16 cellular contexts compared by ENCODE assay signal in genomic region chr3:38598791-38599190, GRCh38. TPM values are rescaled to one million over a fixed set of nuclear protein-coding genes. Genes with fewer than 3 reads are reported as not detected.
A peak's percentile ranks its signal among the peaks of the same experiment; 100 is the strongest.
DNase-seq lines count a peak whose midpoint lies in the region; ATAC-seq and TF ChIP-seq lines count a peak whose summit lies in the region.
"Had no signal": no experiment of that assay in that cellular context is flagged by ENCODE, and none has a peak within 500 bp of the region (broad histone marks: within the 10 kb centered on the region; RNA-seq: fewer than 3 reads in every experiment).

No MANE protein-coding gene starts in this region.

- no peak overlapping the region for H2AK5ac ChIP-seq in neuronal stem cell (ENCODE audit: low read depth, low read length)

- no peaks in the 10 kb centered on the region for H3K36me3 Mint-ChIP-seq in chondrocyte (ENCODE audit: low read depth)
- H3K36me3 Mint-ChIP-seq in stimulated activated memory B cell treated with anti-CD40 and anti-IgM and Interleukin-4, amounts not matched to agents 10 μg/mL and 1 μg/mL and 100 μg/mL, for 72 hours, result no peaks in the 10 kb centered on the region

- H3K4me1 ChIP-seq in neuronal stem cell (ENCODE audit: control insufficient read depth in 2 of 2, insufficient read depth in 1 of 2, low read depth in 1 of 2, low read length in 2 of 2) (peaks cover 0 to 2% of the 10 kb centered on the region in 2 donors), vagina (no peaks in the 10 kb centered on the region)
- H3K4me1 ChIP-seq: BLaER1 treated with 17β-estradiol and CSF1 and Interleukin-3, amounts not matched to agents 10 nM and 100 nM had no signal

- no peak for ATAC-seq in left ventricle myocardium superior
- ATAC-seq in stimulated activated memory B cell treated with anti-CD40 and anti-IgM and Interleukin-4, amounts not matched to agents 10 μg/mL and 1 μg/mL and 100 μg/mL, for 72 hours, result peak; percentile 34
- ATAC-seq: GM23338 had no signal

- H3K9me3 ChIP-seq in neuronal stem cell (replicated peaks in 1 of 2; ENCODE audit: control insufficient read depth in 2 of 2, insufficient read depth in 1 of 2, low read depth in 1 of 2, low read length in 2 of 2), result no peaks in the 10 kb centered on the region
- H3K9me3 ChIP-seq in vagina, result no peaks in the 10 kb centered on the region

- no CpG with 5 or more reads among the region's 13 CpGs for WGBS in neuronal stem cell (ENCODE audit: extremely low coverage in 2 of 2, insufficient read length in 2 of 2, insufficient replicate concordance in 1 of 2), 2 donors

- no peak overlapping the region for H3K18ac ChIP-seq in neuronal stem cell (ENCODE audit: low read length)

- no peaks in the 10 kb centered on the region for H3K79me1 ChIP-seq in neuronal stem cell (ENCODE audit: low read depth, low read length)

- peaks cover 0 to 3% (median 0%) of the 10 kb centered on the region in 3 experiments for H3K27me3 ChIP-seq in neuronal stem cell (ENCODE audit: control insufficient read depth in 3 of 3, insufficient read depth in 3 of 3, low read depth in 1 of 3, low read length in 3 of 3)
- H3K27me3 ChIP-seq in vagina, result no peaks in the 10 kb centered on the region
- H3K27me3 ChIP-seq: BLaER1 treated with 17β-estradiol and CSF1 and Interleukin-3, amounts not matched to agents 10 nM and 100 nM had no signal

- no peak overlapping the region for H4K91ac ChIP-seq in neuronal stem cell (ENCODE audit: low read depth, low read length, poor library complexity)

- H2BK5ac ChIP-seq in neuronal stem cell (ENCODE audit: low read length), result no peak overlapping the region

- H2AFZ ChIP-seq in neuronal stem cell (ENCODE audit: low read length), result no peak overlapping the region
- H2AFZ ChIP-seq: GM23338 had no signal

- H3K27me3 Mint-ChIP-seq in chondrocyte (ENCODE audit: low read depth), result peaks cover 21% of the 10 kb centered on the region
- peaks cover 25% of the 10 kb centered on the region for H3K27me3 Mint-ChIP-seq in stimulated activated memory B cell treated with anti-CD40 and anti-IgM and Interleukin-4, amounts not matched to agents 10 μg/mL and 1 μg/mL and 100 μg/mL, for 72 hours

- no peak overlapping the region for H3K4me2 ChIP-seq in neuronal stem cell (ENCODE audit: insufficient read depth, low read length, poor library complexity, severe bottlenecking)
- H3K4me2 ChIP-seq: BLaER1 treated with 17β-estradiol and CSF1 and Interleukin-3, amounts not matched to agents 10 nM and 100 nM; GM23338 had no signal

- H3K4me3 Mint-ChIP-seq in chondrocyte (ENCODE audit: unreplicated experiment), result no peak overlapping the region
- no peak overlapping the region for H3K4me3 Mint-ChIP-seq in stimulated activated memory B cell treated with anti-CD40 and anti-IgM and Interleukin-4, amounts not matched to agents 10 μg/mL and 1 μg/mL and 100 μg/mL, for 72 hours
- H3K4me3 Mint-ChIP-seq: CD4-positive, alpha-beta T cell; GM23338 had no signal

- TF ChIP-seq POLR2A in vagina (IDR thresholded peaks at IDR 0.05), result no peak

- no peak overlapping the region for H3K4ac ChIP-seq in neuronal stem cell (ENCODE audit: low read length)

- H2BK12ac ChIP-seq in neuronal stem cell (ENCODE audit: low read length), result no peak overlapping the region

- TF ChIP-seq CTCF in chondrocyte (IDR thresholded peaks at IDR 0.05) (no peak), vagina (IDR thresholded peaks at IDR 0.05) (no peak)

- H3K14ac ChIP-seq in neuronal stem cell (ENCODE audit: low read length), result peak overlapping the region; percentile 11

- H3K23ac ChIP-seq in neuronal stem cell (ENCODE audit: low read depth, low read length, poor library complexity), result no peak overlapping the region

- no peaks in the 10 kb centered on the region for H3K9me3 Mint-ChIP-seq in chondrocyte (ENCODE audit: low read depth)
- H3K9me3 Mint-ChIP-seq in stimulated activated memory B cell treated with anti-CD40 and anti-IgM and Interleukin-4, amounts not matched to agents 10 μg/mL and 1 μg/mL and 100 μg/mL, for 72 hours, result no peaks in the 10 kb centered on the region
- H3K9me3 Mint-ChIP-seq: CD4-positive, alpha-beta T cell; GM23338 had no signal

- no peak overlapping the region for H3K27ac Mint-ChIP-seq in chondrocyte (ENCODE audit: unreplicated experiment)
- H3K27ac Mint-ChIP-seq in stimulated activated memory B cell treated with anti-CD40 and anti-IgM and Interleukin-4, amounts not matched to agents 10 μg/mL and 1 μg/mL and 100 μg/mL, for 72 hours, result no peak overlapping the region
- H3K27ac Mint-ChIP-seq: CD4-positive, alpha-beta T cell; GM23338 had no signal

- DNase-seq in cardiac septum (ENCODE audit: low spot score) (peak; percentile 46), left ventricle myocardium superior (no peak), chondrocyte (ENCODE audit: low spot score) (peak; percentile 81), neuronal stem cell (ENCODE audit: low spot score) (no peak), AG08396 (ENCODE audit: low spot score) (no peak), NCI-H82 (lab: John Stamatoyannopoulos, UW) (no peak), vagina (ENCODE audit: extremely low spot score in 2 of 2) (no peak)
- DNase-seq: 8988T; CD4-positive, alpha-beta T cell; DMS79 treated with DMSO at 0.1 percent for 48 hours; EL; H7 had no signal

- H2BK15ac ChIP-seq in neuronal stem cell (ENCODE audit: low read length), result no peak overlapping the region

- no peak overlapping the region for H2BK120ac ChIP-seq in neuronal stem cell (ENCODE audit: low read depth, low read length)

- H3K4me3 ChIP-seq in neuronal stem cell (ENCODE audit: low read length in 2 of 2) (no peak overlapping the region), vagina (no peak overlapping the region)
- H3K4me3 ChIP-seq: BLaER1 treated with 17β-estradiol and CSF1 and Interleukin-3, amounts not matched to agents 10 nM and 100 nM; GM23338 had no signal

- H3K36me3 ChIP-seq in neuronal stem cell (replicated peaks in 1 of 2; ENCODE audit: control insufficient read depth in 2 of 2, insufficient read depth in 2 of 2, low read length in 2 of 2) (no peaks in the 10 kb centered on the region), vagina (no peaks in the 10 kb centered on the region)
- H3K36me3 ChIP-seq: BLaER1 treated with 17β-estradiol and CSF1 and Interleukin-3, amounts not matched to agents 10 nM and 100 nM had no signal

- intact Hi-C loops in cardiac septum (cut with DNase I), result no loop called here
- intact Hi-C loops in left ventricle myocardium superior (cut with micrococcal nuclease), result no loop called here
- intact Hi-C loops in vagina (cut with DNase I), result no loop called here

- H3K9ac ChIP-seq in neuronal stem cell (ENCODE audit: low read depth, low read length, poor library complexity), result no peak overlapping the region
- H3K9ac ChIP-seq: BLaER1 treated with 17β-estradiol and CSF1 and Interleukin-3, amounts not matched to agents 10 nM and 100 nM had no signal

- H3K27ac ChIP-seq in neuronal stem cell (replicated peaks; ENCODE audit: low read length), result no peak overlapping the region
- no peak overlapping the region for H3K27ac ChIP-seq in vagina
- H3K27ac ChIP-seq: BLaER1 treated with 17β-estradiol and CSF1 and Interleukin-3, amounts not matched to agents 10 nM and 100 nM; HL-60 had no signal

- no peaks in the 10 kb centered on the region for H3K4me1 Mint-ChIP-seq in chondrocyte (ENCODE audit: low read depth)
- H3K4me1 Mint-ChIP-seq in stimulated activated memory B cell treated with anti-CD40 and anti-IgM and Interleukin-4, amounts not matched to agents 10 μg/mL and 1 μg/mL and 100 μg/mL, for 72 hours, result no peaks in the 10 kb centered on the region
- H3K4me1 Mint-ChIP-seq: GM23338 had no signal

- no peak overlapping the region for H4K8ac ChIP-seq in neuronal stem cell (ENCODE audit: low read depth, low read length)

RNA-seq across cellular contexts. Expression of gene SCN5A, which starts 50.7 kb away (rescaled TPM):
- total RNA-seq in cardiac septum (166 TPM), left ventricle myocardium superior (133 TPM), chondrocyte (0.21 to 0.25 TPM (median 0.24 TPM) in 3 replicates), vagina (9.3 TPM)
- polyA plus RNA-seq in neuronal stem cell (2013, experiment 1 of 2), result 1.3 TPM
- 1.5 TPM for polyA plus RNA-seq in neuronal stem cell (2013, experiment 2 of 2)

Comparison
In these comparisons a context has a peak if more than half of its experiments do, and no peak if none do; other contexts are left out.
1. DNase-seq: peak in cardiac septum (single experiment) and chondrocyte (single experiment); none in left ventricle myocardium superior (single experiment), neuronal stem cell (single experiment), AG08396 (single experiment), NCI-H82 (single experiment) and vagina (0 of 2).
2. RNA of gene SCN5A, which starts 50.7 kb away (total RNA-seq): 166 TPM in cardiac septum (single experiment) and 133 TPM in left ventricle myocardium superior (single experiment); 9.3 TPM in vagina (single experiment) and 0.21 to 0.25 TPM in chondrocyte; every median in the first group is over 10 times any median in the second.